In the genomic region with DNA sequence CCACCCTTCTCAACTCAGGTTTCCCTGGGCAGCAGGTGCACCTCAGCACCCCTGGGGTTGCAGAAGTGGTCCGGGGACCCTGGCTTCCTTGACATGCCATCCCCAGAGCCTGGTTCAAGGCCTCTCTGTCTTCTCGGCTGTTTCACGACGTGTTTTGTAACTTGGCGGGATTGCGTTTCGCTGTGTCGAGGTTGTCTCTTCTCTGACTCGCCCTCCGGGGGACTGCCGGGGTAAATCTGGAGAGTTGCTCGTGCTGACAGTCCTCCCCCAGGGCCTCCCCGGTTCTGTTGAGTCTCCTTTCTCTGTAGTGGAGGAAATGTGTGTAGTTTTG, we compare ENCODE assay signal across 1 cellular context.
TF ChIP-seq lines count a peak whose summit lies in the region.

No MANE protein-coding gene starts in this region.

TF ChIP-seq in HepG2, 621 proteins besides CTCF, POLR2A, EP300 and RAD21:
- TF ChIP-seq CHD2 (IDR thresholded peaks at IDR 0.05; ENCODE audit: low read depth, low read length), result no peak
- 0 out of 2 replicates have a peak, but pooled peaks have one; percentile 4 for TF ChIP-seq TARDBP (CRISPR knock-in tag; IDR thresholded peaks at IDR 0.05)
- TF ChIP-seq, protein P1, sequence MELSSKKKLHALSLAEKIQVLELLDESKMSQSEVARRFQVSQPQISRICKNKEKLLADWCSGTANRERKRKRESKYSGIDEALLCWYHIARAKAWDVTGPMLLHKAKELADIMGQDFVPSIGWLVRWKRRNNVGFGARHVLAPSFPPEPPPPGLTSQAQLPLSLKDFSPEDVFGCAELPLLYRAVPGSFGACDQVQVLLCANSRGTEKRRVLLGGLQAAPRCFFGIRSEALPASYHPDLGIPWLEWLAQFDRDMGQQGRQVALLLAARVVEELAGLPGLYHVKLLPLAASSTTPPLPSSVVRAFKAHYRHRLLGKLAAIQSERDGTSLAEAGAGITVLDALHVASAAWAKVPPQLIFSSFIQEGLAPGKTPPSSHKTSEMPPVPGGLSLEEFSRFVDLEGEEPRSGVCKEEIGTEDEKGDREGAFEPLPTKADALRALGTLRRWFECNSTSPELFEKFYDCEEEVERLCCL (CRISPR knock-in tag; IDR thresholded peaks at IDR 0.05; ENCODE audit: borderline replicate concordance), result no peak
- TF ChIP-seq, protein P2, sequence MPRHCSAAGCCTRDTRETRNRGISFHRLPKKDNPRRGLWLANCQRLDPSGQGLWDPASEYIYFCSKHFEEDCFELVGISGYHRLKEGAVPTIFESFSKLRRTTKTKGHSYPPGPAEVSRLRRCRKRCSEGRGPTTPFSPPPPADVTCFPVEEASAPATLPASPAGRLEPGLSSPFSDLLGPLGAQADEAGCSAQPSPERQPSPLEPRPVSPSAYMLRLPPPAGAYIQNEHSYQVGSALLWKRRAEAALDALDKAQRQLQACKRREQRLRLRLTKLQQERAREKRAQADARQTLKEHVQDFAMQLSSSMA (CRISPR knock-in tag; IDR thresholded peaks at IDR 0.05), result no peak
- no peak for TF ChIP-seq ASH2L (IDR thresholded peaks at IDR 0.05; ENCODE audit: insufficient read length, low read depth, low read length)
